Comparison of ENCODE assay signal across 1 cellular context in genomic region chr19:35666251-35666913, GRCh38.
TF ChIP-seq lines count a peak whose summit lies in the region.

Gene UPK1A (plus strand): TSS chr19:35666517. CDS start chr19:35666813, 296 bp downstream.

TF ChIP-seq in GM12878, 131 proteins besides CTCF, POLR2A, EP300 and RAD21:
- TF ChIP-seq SIN3A (IDR thresholded peaks at IDR 0.05; ENCODE audit: low read depth, low read length) (no peak), MLLT1 (IDR thresholded peaks at IDR 0.05) (no peak), ZZZ3 (IDR thresholded peaks at IDR 0.05; ENCODE audit: control insufficient read depth, insufficient read length, low read depth) (no peak), RELB (IDR thresholded peaks at IDR 0.05; ENCODE audit: low read depth) (no peak), FOXK2 (IDR thresholded peaks at IDR 0.05) (no peak), ZBTB40 (IDR thresholded peaks at IDR 0.05; ENCODE audit: borderline replicate concordance) (no peak), BCL3 (IDR thresholded peaks at IDR 0.05; ENCODE audit: borderline replicate concordance, insufficient read depth, low read depth, low read length, poor library complexity, severe bottlenecking) (no peak), IRF5 (IDR thresholded peaks at IDR 0.05; ENCODE audit: borderline replicate concordance) (no peak), YBX1 (IDR thresholded peaks at IDR 0.05) (no peak), MXI1 (IDR thresholded peaks at IDR 0.05; ENCODE audit: low read depth, low read length) (no peak), EGR1 (IDR thresholded peaks at IDR 0.05; ENCODE audit: borderline replicate concordance in 1 of 2, low read depth in 2 of 2, low read length in 2 of 2) (no peak), RELA (IDR thresholded peaks at IDR 0.05; ENCODE audit: borderline replicate concordance, partially characterized antibody) (no peak), YY1 (IDR thresholded peaks at IDR 0.05; ENCODE audit: low read depth, low read length) (no peak), WRNIP1 (IDR thresholded peaks at IDR 0.05; ENCODE audit: borderline replicate concordance, low read depth, low read length) (no peak), USF1 (IDR thresholded peaks at IDR 0.05; ENCODE audit: borderline replicate concordance, extremely low read length, insufficient read depth, low read depth, low read length) (no peak), CREM (IDR thresholded peaks at IDR 0.05; ENCODE audit: low read depth) (no peak), SMAD5 (IDR thresholded peaks at IDR 0.05; ENCODE audit: low read depth) (no peak), TBL1XR1 (IDR thresholded peaks at IDR 0.05; ENCODE audit: low read depth, low read length) (no peak), RBBP5 (conservative IDR thresholded peaks at IDR 0.05) (no peak), PKNOX1 (IDR thresholded peaks at IDR 0.05) (no peak)
